22 cellular contexts compared by ENCODE assay signal in genomic region chr21:42834730-42835191, GRCh38. TPM values are rescaled to one million over a fixed set of nuclear protein-coding genes. Genes with fewer than 3 reads are reported as not detected.
DNase-seq lines count a peak whose midpoint lies in the region; ATAC-seq and TF ChIP-seq lines count a peak whose summit lies in the region.
"Had no signal": no experiment of that assay in that cellular context is flagged by ENCODE, and none has a peak within 500 bp of the region (broad histone marks: within the 10 kb centered on the region; RNA-seq: fewer than 3 reads in every experiment).

No MANE protein-coding gene starts in this region.

- no peaks in the 10 kb centered on the region for H3K9me3 ChIP-seq in RWPE2 (ENCODE audit: severe bottlenecking)
- no peaks in the 10 kb centered on the region for H3K9me3 ChIP-seq in sigmoid colon
- H3K9me3 ChIP-seq: HAP-1 had no signal

- intact Hi-C loops in sigmoid colon (cut with DNase I), result no loop called here

- H3K4me1 Mint-ChIP-seq in T-helper 2 cell treated with Interferon-gamma antibody and Interleukin-4, amounts not matched to agents 5 μg/mL and 100 μg/mL, for 36 hours (ENCODE audit: low read depth), result peaks cover 27% of the 10 kb centered on the region

- peaks cover 14% of the 10 kb centered on the region for H3K36me3 Mint-ChIP-seq in T-helper 2 cell treated with Interferon-gamma antibody and Interleukin-4, amounts not matched to agents 5 μg/mL and 100 μg/mL, for 36 hours (ENCODE audit: low read depth)

- TF ChIP-seq EP300 in sigmoid colon (IDR thresholded peaks at IDR 0.05), result no peak

- 94 to 96% methylated on average over 13 of the region's 13 CpGs for WGBS in sigmoid colon, 2 donors

- no peak overlapping the region for H3K4me3 Mint-ChIP-seq in T-helper 2 cell treated with Interferon-gamma antibody and Interleukin-4, amounts not matched to agents 5 μg/mL and 100 μg/mL, for 36 hours
- H3K4me3 Mint-ChIP-seq: activated CD4-positive, alpha-beta T cell treated with anti-CD3 and anti-CD28 coated beads, Interleukin-2, amount 10 ng/mL, durations not matched to agents 24 days and 14 days; B cell had no signal

- H3K27me3 ChIP-seq in RWPE2 (ENCODE audit: insufficient read depth, poor library complexity, severe bottlenecking), result no peaks in the 10 kb centered on the region
- peaks cover 2 to 22% (median 21%) of the 10 kb centered on the region in 3 donors for H3K27me3 ChIP-seq in sigmoid colon

- peaks cover 4% of the 10 kb centered on the region for H3K27me3 Mint-ChIP-seq in T-helper 2 cell treated with Interferon-gamma antibody and Interleukin-4, amounts not matched to agents 5 μg/mL and 100 μg/mL, for 36 hours (ENCODE audit: low read depth)

- H3K36me3 ChIP-seq in RWPE2 (ENCODE audit: low read depth) (no peaks in the 10 kb centered on the region), sigmoid colon (peaks cover 0 to 10% (median under 1%) of the 10 kb centered on the region in 4 donors)

- ATAC-seq in RWPE2 (ENCODE audit: low read depth) (no peak; the same call in 2 of the 3 replicates), HG02973 (IDR thresholded peaks at IDR 0.05; ENCODE audit: unreplicated experiment) (no peak), HG02610 (IDR thresholded peaks at IDR 0.05; ENCODE audit: unreplicated experiment) (no peak)

- no peak overlapping the region for H3K27ac ChIP-seq in RWPE2 (ENCODE audit: poor library complexity, severe bottlenecking)
- H3K27ac ChIP-seq in sigmoid colon, result no peak overlapping the region
- H3K27ac ChIP-seq: A549 had no signal

- no peak for TF ChIP-seq POLR2A in sigmoid colon (IDR thresholded peaks at IDR 0.05)

- H3K9me3 Mint-ChIP-seq in T-helper 2 cell treated with Interferon-gamma antibody and Interleukin-4, amounts not matched to agents 5 μg/mL and 100 μg/mL, for 36 hours, result no peaks in the 10 kb centered on the region
- H3K9me3 Mint-ChIP-seq: activated CD4-positive, alpha-beta T cell treated with anti-CD3 and anti-CD28 coated beads, Interleukin-2, amount 10 ng/mL, durations not matched to agents 24 days and 14 days had no signal

- TF ChIP-seq CTCF in RWPE2 (IDR thresholded peaks at IDR 0.05; ENCODE audit: poor library complexity, severe bottlenecking), result no peak
- TF ChIP-seq CTCF in sigmoid colon (IDR thresholded peaks at IDR 0.05), result no peak

- H3K4me1 ChIP-seq in RWPE2 (ENCODE audit: insufficient read depth, poor library complexity, severe bottlenecking) (no peaks in the 10 kb centered on the region), sigmoid colon (peaks cover 0 to 7% (median 0%) of the 10 kb centered on the region in 4 donors)
- H3K4me1 ChIP-seq: A549, HAP-1 had no signal

- H3K4me3 ChIP-seq in RWPE2 (ENCODE audit: severe bottlenecking) (no peak overlapping the region), sigmoid colon (no peak overlapping the region)
- H3K4me3 ChIP-seq: A549, HAP-1 had no signal

- H3K27ac Mint-ChIP-seq in T-helper 2 cell treated with Interferon-gamma antibody and Interleukin-4, amounts not matched to agents 5 μg/mL and 100 μg/mL, for 36 hours, result no peak overlapping the region
- H3K27ac Mint-ChIP-seq: activated CD4-positive, alpha-beta T cell treated with anti-CD3 and anti-CD28 coated beads, Interleukin-2, amount 10 ng/mL, durations not matched to agents 24 days and 14 days; B cell had no signal

- peak; percentile 54 for DNase-seq in activated CD8-positive, alpha-beta memory T cell treated with anti-CD3 and anti-CD28 coated beads, Interleukin-2, amount 50 U/mL, for 48 hours
- no peak for DNase-seq in activated CD8-positive, alpha-beta memory T cell treated with anti-CD3 and anti-CD28 coated beads, Interleukin-2, amount 50 U/mL, for 4 hours
- DNase-seq in RWPE2 (ENCODE audit: low spot score) (peak; percentile 35), iPS-NIHi7 (ENCODE audit: extremely low spot score) (peak; percentile 8), sigmoid colon (peak; percentile 43)
- no peak for DNase-seq in T-helper 2 cell treated with Interferon-gamma antibody and Interleukin-4, amounts not matched to agents 5 μg/mL and 100 μg/mL, for 36 hours (ENCODE audit: low spot score)
- DNase-seq: activated CD4-positive, alpha-beta T cell treated with anti-CD3 and anti-CD28 coated beads, Interleukin-2, amount 10 ng/mL, durations not matched to agents 24 days and 14 days; amygdala; cortex of kidney; DMS53; Kasumi-1; NCI-H1694; NCI-H69; RPMI8226; small intestine; stimulated activated CD4-positive, alpha-beta T cell treated with anti-CD3 and anti-CD28 coated beads, Interleukin-2, amount 100 ng/mL, for 24 hours; T-helper 2 cell had no signal

RNA-seq across cellular contexts. Expression of gene WDR4, which starts 44.6 kb away (rescaled TPM):
- 10 to 100 TPM in 1 of 4 donors, 1 to 10 TPM in 3; 2.8 to 18.3 (median 4.7) TPM for total RNA-seq in sigmoid colon
- 10 to 100 TPM in 1 of 3 donors, 1 to 10 TPM in 2; 3.7 to 23.5 (median 4.2) TPM for polyA plus RNA-seq in sigmoid colon

RNA-seq across cellular contexts. Expression of gene NDUFV3, which starts 58.3 kb away (rescaled TPM):
- total RNA-seq in sigmoid colon, result 10 to 100 TPM; 53.5 to 67.6 (median 60.7) TPM
- polyA plus RNA-seq in sigmoid colon, result 10 to 100 TPM; 15.0 to 22.6 (median 15.7) TPM

Comparison
In these comparisons a context has a peak if more than half of its experiments do, and no peak if none do; other contexts are left out.
1. DNase-seq: peak in activated CD8-positive, alpha-beta memory T cell treated with anti-CD3 and anti-CD28 coated beads, Interleukin-2, amount 50 U/mL, for 48 hours (single experiment), RWPE2 (single experiment), iPS-NIHi7 (single experiment) and sigmoid colon (single experiment); none in activated CD8-positive, alpha-beta memory T cell treated with anti-CD3 and anti-CD28 coated beads, Interleukin-2, amount 50 U/mL, for 4 hours (single experiment) and T-helper 2 cell treated with Interferon-gamma antibody and Interleukin-4, amounts not matched to agents 5 μg/mL and 100 μg/mL, for 36 hours (single experiment).